ENCODE assay signal across 33 cellular contexts in the genomic region with DNA sequence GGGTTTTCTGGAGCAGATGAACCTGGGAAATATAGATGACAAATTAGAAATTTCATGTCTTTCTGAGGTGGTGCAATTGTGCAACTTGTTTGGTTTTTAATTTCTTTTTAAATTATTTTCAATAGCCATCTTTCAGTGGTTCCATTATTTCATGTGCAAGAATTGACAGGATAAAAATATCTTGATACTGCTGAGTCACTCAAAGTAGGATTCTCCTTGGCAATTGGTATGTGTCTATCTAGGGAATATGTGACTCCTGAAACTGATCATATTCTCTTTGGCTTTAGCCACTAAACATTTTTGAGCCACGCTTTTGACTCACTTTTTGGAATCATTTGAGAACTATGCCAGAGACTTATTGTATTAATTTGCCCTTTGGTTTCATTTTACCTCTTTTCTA.
"Had no signal": no experiment of that assay in that cellular context is flagged by ENCODE, and none has a peak within 500 bp of the region (broad histone marks: within the 10 kb centered on the region; RNA-seq: fewer than 3 reads in every experiment).

No MANE protein-coding gene starts in this region.

- H3K27ac ChIP-seq: adrenal gland, VCaP had no signal

- H3K4me3 ChIP-seq: adrenal gland had no signal

- DNase-seq: activated B cell treated with CpG ODN at 0.5 μM for 24 hours; activated CD4-positive, alpha-beta memory T cell treated with anti-CD3 and anti-CD28 coated beads for 36 hours; activated CD4-positive, alpha-beta T cell treated with anti-CD3 and anti-CD28 coated beads for 4 hours; activated CD4-positive, alpha-beta T cell treated with anti-CD3 and anti-CD28 coated beads, Interleukin-2, amount 50 U/mL, for 1 hour; activated CD4-positive, CD25-positive, alpha-beta regulatory T cell treated with anti-CD3 and anti-CD28 coated beads, Interleukin-2, amount 50 U/mL, for 72 hours; activated CD8-positive, alpha-beta memory T cell treated with anti-CD3 and anti-CD28 coated beads, Interleukin-2, amount 50 U/mL, for 4 hours; activated gamma-delta T cell treated with Interleukin-2 at 50 U/mL for 16 hours; activated naive CD4-positive, alpha-beta T cell treated with anti-CD3 and anti-CD28 coated beads for 36 hours; activated T-cell treated with anti-CD3 and anti-CD28 coated beads for 4 hours; activated T-cell treated with anti-CD3 and anti-CD28 coated beads, Interleukin-2, amount 50 U/mL, for 4 hours; adrenal gland; caudate nucleus; cerebellar nuclear complex; Kasumi-1; MM.1S; MV-4-11; NCI-H1092; NCI-H1436 treated with DMSO at 0.1 percent for 48 hours; NCI-H1694 treated with DMSO at 0.1 percent for 48 hours; NCI-H2029; NCI-H345; NCI-H510A; NCI-H526; NCI-H748 treated with DMSO at 0.1 percent for 48 hours; NK-92 treated with Interleukin-12 subunit alpha and Interleukin-12 subunit beta, amount 100 ng/mL, for 24 hours; Right ventricle myocardium superior; SW 1271; T-helper 1 cell; T-helper 2 cell; T-helper 9 cell had no signal

- FAIRE-seq: bronchial epithelial cell had no signal

- H3K9me3 ChIP-seq: adrenal gland had no signal

- H3K36me3 ChIP-seq: adrenal gland had no signal

- H3K27me3 ChIP-seq: adrenal gland had no signal

- ATAC-seq: activated naive CD4-positive, alpha-beta T cell treated with anti-CD3 and anti-CD28 coated beads, Interleukin-2, amount 50 U/mL, for 72 hours; activated T-cell treated with anti-CD3 and anti-CD28 coated beads, Interleukin-2, amount 50 U/mL, for 4 hours had no signal
